Comparison of ENCODE assay signal across 1 cellular context in genomic region chr3:55313701-55314100, GRCh38.
A peak's percentile ranks its signal among the peaks of the same experiment; 100 is the strongest.
TF ChIP-seq lines count a peak whose summit lies in the region.

No MANE protein-coding gene starts in this region.

TF ChIP-seq in HepG2, 621 proteins besides CTCF, POLR2A, EP300 and RAD21 (continued from another document):
- TF ChIP-seq FOXO4 (CRISPR knock-in tag; conservative IDR thresholded peaks at IDR 0.05), result no peak
- peak; percentile 37; the same call in 1 of the 2 replicates for TF ChIP-seq CEBPB (IDR thresholded peaks at IDR 0.05; ENCODE audit: borderline replicate concordance, low read depth, low read length)
